In the genomic region with DNA sequence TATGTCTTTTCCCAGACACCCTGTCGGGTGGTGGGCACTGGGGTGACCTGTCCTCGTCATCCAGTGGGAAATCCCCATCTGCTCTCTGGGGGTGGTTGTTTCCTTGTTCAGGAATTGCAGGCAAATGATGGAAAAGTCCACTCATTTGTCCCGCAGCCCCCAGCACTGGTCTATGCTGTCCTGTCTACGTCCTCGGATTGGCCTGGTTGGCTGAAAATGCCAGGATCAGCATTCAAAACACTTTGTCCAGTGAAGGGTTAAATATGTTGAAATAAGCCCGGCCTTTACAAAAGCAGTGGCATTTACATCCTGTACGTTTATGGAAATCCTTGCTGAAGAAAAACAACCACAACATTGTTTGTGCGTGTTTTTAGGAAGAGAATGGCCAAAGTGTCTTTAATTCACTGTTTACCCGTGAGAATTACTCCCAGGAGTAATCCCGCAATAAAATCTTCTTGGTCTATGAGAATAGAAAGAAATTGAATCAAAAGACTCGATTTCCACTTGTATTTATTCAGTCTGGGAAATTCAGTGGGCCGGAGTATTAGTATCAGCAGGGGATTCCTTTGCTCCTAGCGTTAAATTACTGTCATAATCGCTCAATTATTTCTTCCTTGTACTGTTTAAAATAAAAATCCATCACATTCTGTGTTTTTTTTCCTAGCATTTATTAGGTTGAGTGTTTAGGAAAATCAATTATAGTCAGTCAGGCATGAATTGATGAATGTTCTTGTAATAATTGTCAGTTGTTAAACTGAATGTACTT, we compare ENCODE assay signal across 15 cellular contexts.
DNase-seq lines count a peak whose midpoint lies in the region; ATAC-seq and TF ChIP-seq lines count a peak whose summit lies in the region.
"Had no signal": no experiment of that assay in that cellular context is flagged by ENCODE, and none has a peak within 500 bp of the region (broad histone marks: within the 10 kb centered on the region; RNA-seq: fewer than 3 reads in every experiment).

No MANE protein-coding gene starts in this region.

- H3K27me3 ChIP-seq in HAP-1 (ENCODE audit: low read depth): no peaks in the 10 kb centered on the region
- no peaks in the 10 kb centered on the region for H3K27me3 ChIP-seq in sigmoid colon
- H3K27me3 ChIP-seq: esophagus squamous epithelium had no signal

- no peak for TF ChIP-seq EP300 in sigmoid colon (IDR thresholded peaks at IDR 0.05)

- peak; percentile 48 to 84 for DNase-seq in HAP-1 (ENCODE audit: low spot score in 2 of 2)
- DNase-seq in astrocyte of the spinal cord (ENCODE audit: low read depth, low spot score): peak; percentile 43
- DNase-seq in iris pigment epithelial cell (ENCODE audit: low read depth): peak; percentile 83
- DNase-seq in sigmoid colon: no peak
- DNase-seq in putamen (ENCODE audit: low spot score): no peak
- no peak for DNase-seq in posterior cingulate gyrus
- DNase-seq in AG08396 (ENCODE audit: low spot score): no peak
- DNase-seq: activated CD4-positive, alpha-beta T cell treated with anti-CD3 and anti-CD28 coated beads, Interleukin-2, amount 50 U/mL, for 4 hours; activated naive CD8-positive, alpha-beta T cell treated with anti-CD3 and anti-CD28 coated beads for 36 hours; CD4-positive, alpha-beta memory T cell; esophagus squamous epithelium; mammary epithelial cell; NCI-H345 had no signal

- no peaks in the 10 kb centered on the region for H3K36me3 ChIP-seq in HAP-1 (replicated peaks)
- peaks cover 0 to 46% (median 3%) of the 10 kb centered on the region in 4 donors for H3K36me3 ChIP-seq in sigmoid colon

- no peak for TF ChIP-seq CTCF in astrocyte of the spinal cord (IDR thresholded peaks at IDR 0.05; ENCODE audit: low read depth, low read length)
- no peak for TF ChIP-seq CTCF in sigmoid colon (IDR thresholded peaks at IDR 0.05)

- intact Hi-C loops in sigmoid colon (cut with DNase I): no loop called here
- intact Hi-C loops in posterior cingulate gyrus (cut with DNase I): no loop called here

- no peak for ATAC-seq in HG03039 (IDR thresholded peaks at IDR 0.05; ENCODE audit: unreplicated experiment)
- ATAC-seq: stimulated activated effector memory CD8-positive, alpha-beta T cell treated with anti-CD3 and anti-CD28 coated beads, Interleukin-12 subunit alpha, Interleukin-12 subunit beta, amount 100 ng/mL, for 72 hours had no signal

- peak overlapping the region; percentile 4 to 37 (median 29) for H3K27ac ChIP-seq in sigmoid colon

- H3K9me3 ChIP-seq in HAP-1 (no peaks in the 10 kb centered on the region), sigmoid colon (no peaks in the 10 kb centered on the region)
- H3K9me3 ChIP-seq: esophagus squamous epithelium had no signal

- in situ Hi-C loops in HAP-1 (cut with MboI; ENCODE audit: low sequenced_read_pairs) (no loop called here), astrocyte of the spinal cord (cut with HindIII; ENCODE audit: low sequenced_read_pairs) (no loop called here)

- TF ChIP-seq POLR2A in sigmoid colon (IDR thresholded peaks at IDR 0.05): no peak

- H3K4me1 ChIP-seq in HAP-1: peaks cover 12% of the 10 kb centered on the region
- no peaks in the 10 kb centered on the region for H3K4me1 ChIP-seq in sigmoid colon

- 68 to 76% methylated on average over 14 of the region's 14 CpGs for WGBS in sigmoid colon, 2 donors

- H3K4me3 ChIP-seq in HAP-1 (no peak overlapping the region), astrocyte of the spinal cord (ENCODE audit: low read depth, low read length) (no peak overlapping the region), sigmoid colon (no peak overlapping the region)
- H3K4me3 ChIP-seq: esophagus squamous epithelium had no signal

Comparison
In these comparisons a context has a peak if more than half of its experiments do, and no peak if none do; other contexts are left out.
1. DNase-seq: peak in HAP-1 (2 of 2), astrocyte of the spinal cord (single experiment) and iris pigment epithelial cell (single experiment); none in sigmoid colon (single experiment), putamen (single experiment), posterior cingulate gyrus (0 of 10) and AG08396 (single experiment).